Comparison of ENCODE assay signal across 18 cellular contexts in the genomic region with DNA sequence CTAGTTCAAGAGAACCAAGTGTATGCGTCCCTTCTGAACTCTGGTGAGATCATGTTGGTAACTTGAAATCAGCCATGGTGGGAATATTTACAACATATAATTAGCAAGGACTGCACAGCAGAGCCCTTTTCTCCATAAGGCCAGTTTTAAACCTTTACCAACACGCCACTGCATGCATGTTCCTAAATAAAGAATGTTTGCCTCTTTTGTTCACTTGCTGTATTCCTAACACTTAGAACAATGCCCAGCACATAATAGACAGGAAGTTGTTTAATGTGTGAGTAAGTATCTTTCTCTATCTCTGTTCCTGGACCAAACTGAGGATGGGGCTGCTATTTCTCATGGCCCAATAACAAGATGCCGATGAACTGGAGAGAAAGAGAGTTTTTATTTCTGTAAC. TPM values are rescaled to one million over a fixed set of nuclear protein-coding genes. Genes with fewer than 3 reads are reported as not detected.
A peak's percentile ranks its signal among the peaks of the same experiment; 100 is the strongest.
DNase-seq lines count a peak whose midpoint lies in the region; ATAC-seq and TF ChIP-seq lines count a peak whose summit lies in the region.
"Had no signal": no experiment of that assay in that cellular context is flagged by ENCODE, and none has a peak within 500 bp of the region (broad histone marks: within the 10 kb centered on the region; RNA-seq: fewer than 3 reads in every experiment).

No MANE protein-coding gene starts in this region.

- H3K9me3 Mint-ChIP-seq in T-helper 1 cell treated with Interleukin-12 subunit alpha and Interleukin-12 subunit beta and Interleukin-4 antibody, amounts not matched to agents 30 μg/mL and 1 μg/mL, for 36 hours, result peaks cover 3% of the 10 kb centered on the region
- H3K9me3 Mint-ChIP-seq in natural killer cell treated with Interleukin-12 subunit alpha and Interleukin-12 subunit beta and Interleukin-15 and Interleukin-18, amount 100 ng/mL, for 72 hours, result no peaks in the 10 kb centered on the region
- H3K9me3 Mint-ChIP-seq in natural killer cell (no peaks in the 10 kb centered on the region), osteocyte (ENCODE audit: unreplicated experiment) (peaks cover 7% of the 10 kb centered on the region)

- H3K36me3 Mint-ChIP-seq in T-helper 1 cell treated with Interleukin-12 subunit alpha and Interleukin-12 subunit beta and Interleukin-4 antibody, amounts not matched to agents 30 μg/mL and 1 μg/mL, for 36 hours (ENCODE audit: low read depth), result peaks cover 8% of the 10 kb centered on the region
- no peaks in the 10 kb centered on the region for H3K36me3 Mint-ChIP-seq in natural killer cell treated with Interleukin-12 subunit alpha and Interleukin-12 subunit beta and Interleukin-15 and Interleukin-18, amount 100 ng/mL, for 72 hours
- H3K36me3 Mint-ChIP-seq in natural killer cell (no peaks in the 10 kb centered on the region), osteocyte (ENCODE audit: unreplicated experiment) (no peaks in the 10 kb centered on the region)
- H3K36me3 Mint-ChIP-seq: CD14-positive monocyte had no signal

- no peak for ATAC-seq in natural killer cell treated with Interleukin-12 subunit alpha and Interleukin-12 subunit beta and Interleukin-15 and Interleukin-18, amount 100 ng/mL, for 72 hours
- no peak for ATAC-seq in natural killer cell
- ATAC-seq: A549 had no signal

- H3K4me1 Mint-ChIP-seq in T-helper 1 cell treated with Interleukin-12 subunit alpha and Interleukin-12 subunit beta and Interleukin-4 antibody, amounts not matched to agents 30 μg/mL and 1 μg/mL, for 36 hours (ENCODE audit: low read depth), result peaks cover 67% of the 10 kb centered on the region
- H3K4me1 Mint-ChIP-seq in natural killer cell treated with Interleukin-12 subunit alpha and Interleukin-12 subunit beta and Interleukin-15 and Interleukin-18, amount 100 ng/mL, for 72 hours (ENCODE audit: low read depth in 2 of 2), result peaks cover 17 to 31% of the 10 kb centered on the region in 2 donors
- H3K4me1 Mint-ChIP-seq in natural killer cell, result no peaks in the 10 kb centered on the region
- H3K4me1 Mint-ChIP-seq in osteocyte (ENCODE audit: unreplicated experiment), result peaks cover 33% of the 10 kb centered on the region
- H3K4me1 Mint-ChIP-seq: CD14-positive monocyte had no signal

- no peak overlapping the region for H3K4me3 Mint-ChIP-seq in T-helper 1 cell treated with Interleukin-12 subunit alpha and Interleukin-12 subunit beta and Interleukin-4 antibody, amounts not matched to agents 30 μg/mL and 1 μg/mL, for 36 hours
- no peak overlapping the region for H3K4me3 Mint-ChIP-seq in natural killer cell treated with Interleukin-12 subunit alpha and Interleukin-12 subunit beta and Interleukin-15 and Interleukin-18, amount 100 ng/mL, for 72 hours
- no peak overlapping the region for H3K4me3 Mint-ChIP-seq in natural killer cell
- H3K4me3 Mint-ChIP-seq in osteocyte (ENCODE audit: unreplicated experiment), result no peak overlapping the region
- H3K4me3 Mint-ChIP-seq: CD14-positive monocyte had no signal

- TF ChIP-seq CTCF in natural killer cell (IDR thresholded peaks at IDR 0.05), result no peak
- TF ChIP-seq CTCF in epithelial cell of esophagus (IDR thresholded peaks at IDR 0.05; ENCODE audit: insufficient read depth, low read depth, low read length, missing control alignments), result no peak
- no peak for TF ChIP-seq CTCF in osteocyte (IDR thresholded peaks at IDR 0.05)

- no peaks in the 10 kb centered on the region for H3K27me3 Mint-ChIP-seq in T-helper 1 cell treated with Interleukin-12 subunit alpha and Interleukin-12 subunit beta and Interleukin-4 antibody, amounts not matched to agents 30 μg/mL and 1 μg/mL, for 36 hours (ENCODE audit: low read depth)
- H3K27me3 Mint-ChIP-seq in natural killer cell treated with Interleukin-12 subunit alpha and Interleukin-12 subunit beta and Interleukin-15 and Interleukin-18, amount 100 ng/mL, for 72 hours, result peaks cover 17 to 26% of the 10 kb centered on the region in 2 donors
- peaks cover 4 to 11% of the 10 kb centered on the region in 2 donors for H3K27me3 Mint-ChIP-seq in natural killer cell (ENCODE audit: low read depth in 2 of 2)
- no peaks in the 10 kb centered on the region for H3K27me3 Mint-ChIP-seq in osteocyte (ENCODE audit: unreplicated experiment)

- peak overlapping the region; percentile 50 for H3K27ac Mint-ChIP-seq in T-helper 1 cell treated with Interleukin-12 subunit alpha and Interleukin-12 subunit beta and Interleukin-4 antibody, amounts not matched to agents 30 μg/mL and 1 μg/mL, for 36 hours
- peak overlapping the region; percentile 8 to 12 for H3K27ac Mint-ChIP-seq in natural killer cell treated with Interleukin-12 subunit alpha and Interleukin-12 subunit beta and Interleukin-15 and Interleukin-18, amount 100 ng/mL, for 72 hours
- no peak overlapping the region for H3K27ac Mint-ChIP-seq in natural killer cell
- no peak overlapping the region for H3K27ac Mint-ChIP-seq in osteocyte (ENCODE audit: unreplicated experiment)
- H3K27ac Mint-ChIP-seq: CD14-positive monocyte had no signal

- intact Hi-C loops in natural killer cell (cut with micrococcal nuclease), result no loop called here

- no peak for DNase-seq in T-helper 1 cell
- no peak for DNase-seq in natural killer cell treated with Interleukin-12 subunit alpha and Interleukin-12 subunit beta and Interleukin-15 and Interleukin-18, amount 100 ng/mL, for 72 hours (ENCODE audit: low spot score)
- no peak for DNase-seq in natural killer cell
- peak; percentile 70 for DNase-seq in epithelial cell of esophagus (ENCODE audit: low read depth)
- DNase-seq in osteocyte (ENCODE audit: extremely low spot score, unreplicated experiment), result no peak
- DNase-seq in stimulated activated CD4-positive, alpha-beta T cell treated with anti-CD3 and anti-CD28 coated beads, Interleukin-4, amount 100 ng/mL, for 1 hour, result no peak
- no peak for DNase-seq in EL
- DNase-seq: DMS79, HCEC 1CT, Karpas-422, NCI-H1105 treated with DMSO at 0.1 percent for 48 hours, NCI-H2029, NCI-H524 treated with DMSO at 0.1 percent for 48 hours, OCI-M1, RPMI8226 had no signal

- H3K4me3 ChIP-seq in epithelial cell of esophagus (ENCODE audit: low read length), result no peak overlapping the region
- H3K4me3 ChIP-seq: A549 had no signal

RNA-seq across cellular contexts. Expression of a gene that starts 51.2 kb away (rescaled TPM):
- total RNA-seq in natural killer cell treated with Interleukin-12 subunit alpha and Interleukin-12 subunit beta and Interleukin-15 and Interleukin-18, amount 100 ng/mL, for 72 hours, result 1 to 10 TPM in 1 of 2 donors, under 1 TPM in 1; 0.50 to 1.7 TPM
- total RNA-seq in natural killer cell, result not detected
- not detected in 2 replicates for total RNA-seq in osteocyte

Comparison
In these comparisons a context has a peak if more than half of its experiments do, and no peak if none do; other contexts are left out.
1. H3K27ac Mint-ChIP-seq: peak in T-helper 1 cell treated with Interleukin-12 subunit alpha and Interleukin-12 subunit beta and Interleukin-4 antibody, amounts not matched to agents 30 μg/mL and 1 μg/mL, for 36 hours (single experiment) and natural killer cell treated with Interleukin-12 subunit alpha and Interleukin-12 subunit beta and Interleukin-15 and Interleukin-18, amount 100 ng/mL, for 72 hours (2 of 2); none in natural killer cell (0 of 2) and osteocyte (single experiment).